ENCODE assay signal across 12 cellular contexts in the genomic region with DNA sequence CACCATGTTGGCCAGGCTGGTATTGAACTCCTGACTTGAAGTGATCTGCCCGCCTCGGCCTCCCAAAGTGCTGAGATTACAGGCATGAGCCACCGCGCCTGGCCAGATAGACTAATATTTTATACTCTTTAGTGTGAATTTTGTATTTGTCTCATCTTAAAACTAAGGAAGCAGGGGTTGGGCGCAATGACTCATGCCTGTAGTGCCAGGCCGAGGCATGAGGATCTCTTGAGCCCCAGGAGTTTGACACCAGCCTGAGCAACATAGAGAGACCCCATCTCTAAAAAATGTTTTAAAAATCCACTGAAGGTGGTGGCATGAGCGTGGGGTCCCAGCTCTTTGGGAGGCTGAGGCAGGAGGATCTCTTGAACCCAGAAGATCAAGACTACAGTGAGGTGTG. TPM values are rescaled to one million over a fixed set of nuclear protein-coding genes. Genes with fewer than 3 reads are reported as not detected.
DNase-seq lines count a peak whose midpoint lies in the region; ATAC-seq and TF ChIP-seq lines count a peak whose summit lies in the region.
"Had no signal": no experiment of that assay in that cellular context is flagged by ENCODE, and none has a peak within 500 bp of the region (broad histone marks: within the 10 kb centered on the region; RNA-seq: fewer than 3 reads in every experiment).

No MANE protein-coding gene starts in this region.

- no peaks in the 10 kb centered on the region for H3K9me3 ChIP-seq in Panc1 (ENCODE audit: control insufficient read depth, insufficient read depth, low read depth, low read length)
- no peaks in the 10 kb centered on the region for H3K9me3 ChIP-seq in esophagus muscularis mucosa
- H3K9me3 ChIP-seq in skeletal muscle satellite cell (replicated peaks; ENCODE audit: low read length) = no peaks in the 10 kb centered on the region

- TF ChIP-seq CTCF in Panc1 (IDR thresholded peaks at IDR 0.05) (no peak), esophagus muscularis mucosa (IDR thresholded peaks at IDR 0.05) (no peak)

- WGBS in esophagus muscularis mucosa = 92% methylated on average over 7 of the region's 7 CpGs

- DNase-seq in CD1c-positive myeloid dendritic cell (ENCODE audit: extremely low spot score) (peak; percentile 48), Panc1 (ENCODE audit: low read depth, low spot score) (no peak), esophagus muscularis mucosa (ENCODE audit: extremely low spot score) (no peak), HuH-7 (ENCODE audit: low spot score) (no peak)
- no peak for DNase-seq in activated CD4-positive, alpha-beta T cell treated with anti-CD3 and anti-CD28 coated beads, Interleukin-2, amount 50 U/mL, for 48 hours
- DNase-seq: activated CD4-positive, alpha-beta T cell treated with anti-CD3 and anti-CD28 coated beads, Interleukin-2, amount 10 ng/mL, durations not matched to agents 24 days and 14 days; GDM1; MV-4-11 had no signal

- peak overlapping the region; percentile 81 for H3K4me2 ChIP-seq in skeletal muscle satellite cell (ENCODE audit: low read length)

- BruUV-seq in Panc1 (replicated peaks; lab: Mats Ljungman, UMichigan) = no TSS peak

- H3K27me3 ChIP-seq in Panc1 (ENCODE audit: control insufficient read depth, insufficient read depth, low read length) (no peaks in the 10 kb centered on the region), esophagus muscularis mucosa (no peaks in the 10 kb centered on the region), skeletal muscle satellite cell (ENCODE audit: control insufficient read depth, insufficient read depth, low read length) (no peaks in the 10 kb centered on the region)

- H3K27ac ChIP-seq in Panc1 (ENCODE audit: low read length) (peak overlapping the region; percentile 77), esophagus muscularis mucosa (replicated peaks in 1 of 4) (peak overlapping the region; percentile 57 to 79 (median 74))
- H3K27ac ChIP-seq: C4-2B had no signal

- intact Hi-C loops in Panc1 (cut with micrococcal nuclease; ENCODE audit: unreplicated experiment) (no loop called here), esophagus muscularis mucosa (cut with DNase I) (no loop called here)

- no peak for TF ChIP-seq EP300 in esophagus muscularis mucosa (IDR thresholded peaks at IDR 0.05)

- peak overlapping the region; percentile 76 for H3K9ac ChIP-seq in skeletal muscle satellite cell (ENCODE audit: low read depth, low read length)

- peaks cover 9% of the 10 kb centered on the region; the same call in 1 of the 2 replicates for H3K36me3 ChIP-seq in Panc1 (ENCODE audit: control insufficient read depth, insufficient read depth, low read length)
- H3K36me3 ChIP-seq in esophagus muscularis mucosa = peaks cover 0 to 42% (median 23%) of the 10 kb centered on the region in 4 donors
- H3K36me3 ChIP-seq in skeletal muscle satellite cell (ENCODE audit: insufficient read depth, low read length) = peaks cover 39% of the 10 kb centered on the region

- TF ChIP-seq POLR2A in esophagus muscularis mucosa (IDR thresholded peaks at IDR 0.05; ENCODE audit: low read depth) = no peak

- no peak for ATAC-seq in Panc1
- no peak for ATAC-seq in GM21447 (IDR thresholded peaks at IDR 0.05; ENCODE audit: unreplicated experiment)
- no peak for ATAC-seq in HG03039 (IDR thresholded peaks at IDR 0.05; ENCODE audit: unreplicated experiment)

- POLR2A ChIA-PET in Panc1 (lab: Charles Lee) = no interaction called here

- H3K4me1 ChIP-seq in Panc1 (ENCODE audit: control insufficient read depth, insufficient read depth, low read length) (peaks cover 27% of the 10 kb centered on the region), esophagus muscularis mucosa (peaks cover 32 to 57% (median 54%) of the 10 kb centered on the region in 4 donors), skeletal muscle satellite cell (ENCODE audit: control insufficient read depth, insufficient read depth, low read length) (peaks cover 31% of the 10 kb centered on the region)

- in situ Hi-C loops in Panc1 (cut with HindIII; ENCODE audit: low pct_unique_long_range_greater_than_20kb, low sequenced_read_pairs) = no loop called here

- CTCF ChIA-PET in Panc1 (lab: Charles Lee) = no interaction called here

- no peak overlapping the region for H3K4me3 ChIP-seq in Panc1 (ENCODE audit: low read depth in 2 of 2, low read length in 2 of 2)
- no peak overlapping the region for H3K4me3 ChIP-seq in esophagus muscularis mucosa
- peak overlapping the region; percentile 49 for H3K4me3 ChIP-seq in skeletal muscle satellite cell (ENCODE audit: low read length)

RNA-seq across cellular contexts. Expression of gene DYNC1H1, which starts 9.0 kb away (rescaled TPM):
- total RNA-seq in Panc1 (2021; ENCODE audit: unreplicated experiment) = 382 TPM
- polyA plus RNA-seq in Panc1 (2012; ENCODE audit: insufficient read length) = 353 TPM
- total RNA-seq in esophagus muscularis mucosa = 100 to 1,000 TPM; 608 to 897 (median 728) TPM
- 433 and 610 TPM in 2 replicates for total RNA-seq in skeletal muscle satellite cell (2012; rRNA removed)
